In the genomic region with DNA sequence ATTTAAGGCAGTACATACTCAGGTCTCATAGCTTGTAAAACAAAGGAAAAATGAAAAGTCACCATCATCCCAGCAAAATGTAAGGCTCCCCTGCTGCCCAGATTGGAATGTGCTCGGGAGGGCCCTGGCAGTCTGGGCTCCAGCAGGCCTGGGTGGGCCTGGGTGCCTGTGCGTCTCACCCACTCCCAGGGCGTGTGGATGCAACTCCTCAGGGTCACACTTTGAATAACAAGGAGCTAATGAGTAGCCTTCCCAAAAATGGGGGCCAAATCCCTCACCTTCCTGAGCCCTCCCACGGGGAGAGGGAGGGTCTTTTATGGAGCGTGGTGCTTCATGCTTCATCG, we compare ENCODE assay signal across 17 cellular contexts. TPM values are rescaled to one million over a fixed set of nuclear protein-coding genes. Genes with fewer than 3 reads are reported as not detected.
DNase-seq lines count a peak whose midpoint lies in the region; ATAC-seq and TF ChIP-seq lines count a peak whose summit lies in the region.
"Had no signal": no experiment of that assay in that cellular context is flagged by ENCODE, and none has a peak within 500 bp of the region (broad histone marks: within the 10 kb centered on the region; RNA-seq: fewer than 3 reads in every experiment).

No MANE protein-coding gene starts in this region.

- H2BK12ac ChIP-seq in mesenchymal stem cell (ENCODE audit: low read length in 2 of 2) = no peak overlapping the region

- H3K4me1 ChIP-seq in endodermal cell (ENCODE audit: control insufficient read depth, insufficient read depth, low read length) (no peaks in the 10 kb centered on the region), mesenchymal stem cell (ENCODE audit: control insufficient read depth, insufficient read depth, low read depth, low read length) (peaks cover 16% of the 10 kb centered on the region), upper lobe of right lung (no peaks in the 10 kb centered on the region)
- H3K4me1 ChIP-seq: A549, BE2C had no signal

- no peak overlapping the region for H2BK5ac ChIP-seq in mesenchymal stem cell (ENCODE audit: low read depth, low read length, poor library complexity, severe bottlenecking)

- H3K18ac ChIP-seq in mesenchymal stem cell (ENCODE audit: low read depth in 1 of 2, low read length in 2 of 2) = no peak overlapping the region

- H3K4ac ChIP-seq in mesenchymal stem cell (ENCODE audit: low read depth in 1 of 2, low read length in 2 of 2) = no peak overlapping the region

- H2AFZ ChIP-seq in mesenchymal stem cell (ENCODE audit: low read depth, low read length) = no peak overlapping the region

- H2BK120ac ChIP-seq in mesenchymal stem cell (ENCODE audit: low read depth, low read length) = no peak overlapping the region

- H3K4me1 Mint-ChIP-seq in endodermal cell = no peaks in the 10 kb centered on the region
- peaks cover 24% of the 10 kb centered on the region for H3K4me1 Mint-ChIP-seq in nephron progenitor cell
- H3K4me1 Mint-ChIP-seq: CD4-positive, alpha-beta memory T cell had no signal

- H3K9me3 ChIP-seq in endodermal cell (ENCODE audit: control insufficient read depth, low read length) = peaks cover 6% of the 10 kb centered on the region
- peaks cover 3% of the 10 kb centered on the region for H3K9me3 ChIP-seq in mesenchymal stem cell (ENCODE audit: control insufficient read depth, low read length)
- H3K9me3 ChIP-seq in upper lobe of right lung = no peaks in the 10 kb centered on the region
- H3K9me3 ChIP-seq: A549, BE2C had no signal

- no peak overlapping the region for H3K4me2 ChIP-seq in mesenchymal stem cell (ENCODE audit: low read length, poor library complexity, severe bottlenecking)
- H3K4me2 ChIP-seq: A549 had no signal

- H3K27me3 ChIP-seq in endodermal cell (ENCODE audit: control insufficient read depth, insufficient read depth, low read length, poor library complexity, severe bottlenecking) (no peaks in the 10 kb centered on the region), mesenchymal stem cell (ENCODE audit: control insufficient read depth in 1 of 2, insufficient read depth in 1 of 2, low read length in 2 of 2) (no peaks in the 10 kb centered on the region), upper lobe of right lung (no peaks in the 10 kb centered on the region)
- H3K27me3 ChIP-seq: BE2C had no signal

- peaks cover 3% of the 10 kb centered on the region for H3K9me3 Mint-ChIP-seq in endodermal cell
- peaks cover 7% of the 10 kb centered on the region for H3K9me3 Mint-ChIP-seq in nephron progenitor cell

- no peak overlapping the region for H2AK5ac ChIP-seq in mesenchymal stem cell (ENCODE audit: low read length, severe bottlenecking)

- 92 to 97% methylated on average over 4 to 6 of the region's 6 CpGs for WGBS in endodermal cell (ENCODE audit: insufficient coverage in 1 of 2, insufficient read length in 1 of 2), 2 experiments
- 98% methylated on average over 6 of the region's 6 CpGs for WGBS in mesenchymal stem cell

- H3K14ac ChIP-seq in mesenchymal stem cell (ENCODE audit: low read length in 2 of 2) = no peak overlapping the region

- H3K36me3 Mint-ChIP-seq in endodermal cell (ENCODE audit: low read depth) (peaks cover 42% of the 10 kb centered on the region), nephron progenitor cell (ENCODE audit: low read depth) (peaks cover 31% of the 10 kb centered on the region)

- H3K4me3 ChIP-seq in endodermal cell (ENCODE audit: low read length) = no peak overlapping the region
- H3K4me3 ChIP-seq in mesenchymal stem cell (ENCODE audit: insufficient read depth in 1 of 2, low read depth in 1 of 2, low read length in 2 of 2) = no peak overlapping the region
- H3K4me3 ChIP-seq in upper lobe of right lung = no peak overlapping the region
- H3K4me3 ChIP-seq: A549 had no signal

- H3K23ac ChIP-seq in mesenchymal stem cell (ENCODE audit: low read length in 2 of 2) = no peak overlapping the region

- no peak overlapping the region for H4K8ac ChIP-seq in mesenchymal stem cell (ENCODE audit: low read length)

- TF ChIP-seq CTCF in endodermal cell (conservative IDR thresholded peaks at IDR 0.05) (no peak), nephron progenitor cell (IDR thresholded peaks at IDR 0.05) (no peak), upper lobe of right lung (IDR thresholded peaks at IDR 0.05) (no peak)

- H3K27me3 Mint-ChIP-seq in endodermal cell (ENCODE audit: insufficient read depth) (no peaks in the 10 kb centered on the region), nephron progenitor cell (ENCODE audit: low read depth, poor library complexity) (no peaks in the 10 kb centered on the region)
- H3K27me3 Mint-ChIP-seq: CD4-positive, alpha-beta memory T cell had no signal

- H3K9ac ChIP-seq in endodermal cell (ENCODE audit: extremely low read depth, low read length, poor library complexity, severe bottlenecking) (no peak overlapping the region), mesenchymal stem cell (ENCODE audit: low read length) (no peak overlapping the region)

- H2BK15ac ChIP-seq in mesenchymal stem cell (ENCODE audit: low read depth, poor library complexity, severe bottlenecking) = no peak overlapping the region

- H3K27ac ChIP-seq in endodermal cell (ENCODE audit: low read depth, low read length) (peak overlapping the region; percentile 51), mesenchymal stem cell (ENCODE audit: low read length, poor library complexity, severe bottlenecking) (peak overlapping the region; percentile 59), upper lobe of right lung (no peak overlapping the region)
- H3K27ac ChIP-seq: A549, C4-2B had no signal

- peaks cover 16% of the 10 kb centered on the region for H3K79me1 ChIP-seq in mesenchymal stem cell (replicated peaks; ENCODE audit: low read length, poor library complexity, severe bottlenecking)

- intact Hi-C loops in upper lobe of right lung (cut with DNase I) = no loop called here

- H3K27ac Mint-ChIP-seq in endodermal cell (no peak overlapping the region), nephron progenitor cell (peak overlapping the region; percentile 95)

- DNase-seq in endodermal cell (no peak), mesenchymal stem cell (no peak), nephron progenitor cell (peak; percentile 4), upper lobe of right lung (no peak), NCI-H1436 (lab: John Stamatoyannopoulos, UW) (no peak)
- DNase-seq: BE2C; CD4-positive, alpha-beta memory T cell; DMS153; DMS79 treated with DMSO at 0.1 percent for 48 hours had no signal

- H4K91ac ChIP-seq in mesenchymal stem cell (ENCODE audit: low read length) = no peak overlapping the region

- ATAC-seq in upper lobe of right lung = peak; percentile 9
- no peak for ATAC-seq in HG02884 (IDR thresholded peaks at IDR 0.05; ENCODE audit: unreplicated experiment)
- ATAC-seq in GM19463 (IDR thresholded peaks at IDR 0.05; ENCODE audit: unreplicated experiment) = no peak
- ATAC-seq: A549, HCT116 had no signal

- H3K36me3 ChIP-seq in endodermal cell (ENCODE audit: control insufficient read depth, insufficient read depth, low read length) (peaks cover 41% of the 10 kb centered on the region), mesenchymal stem cell (ENCODE audit: control insufficient read depth in 1 of 2, insufficient read depth in 2 of 2, low read depth in 1 of 2, low read length in 2 of 2) (peaks cover 36 to 48% of the 10 kb centered on the region in 2 experiments), upper lobe of right lung (peaks cover 46% of the 10 kb centered on the region)

- H3K4me3 Mint-ChIP-seq in endodermal cell (no peak overlapping the region), nephron progenitor cell (no peak overlapping the region)
- H3K4me3 Mint-ChIP-seq: CD4-positive, alpha-beta memory T cell had no signal

RNA-seq across cellular contexts. Expression of gene FAM209A, which starts 10.8 kb away (rescaled TPM):
- total RNA-seq in endodermal cell (not detected), upper lobe of right lung (0.87 TPM)
- not detected for polyA plus RNA-seq in endodermal cell (2013, experiment 1 of 2)
- polyA plus RNA-seq in endodermal cell (2013, experiment 2 of 2) = not detected
- 0.06 TPM for polyA plus RNA-seq in mesenchymal stem cell (2013, experiment 1 of 2)
- 0.10 TPM for polyA plus RNA-seq in mesenchymal stem cell (2013, experiment 2 of 2)
- total RNA-seq: H4 had no signal
- polyA plus RNA-seq: AG04450 had no signal

RNA-seq across cellular contexts. Expression of gene FAM209B, which starts 19.3 kb away (rescaled TPM):
- total RNA-seq in endodermal cell = under 1 TPM in 1 of 2 donors, not detected in 1; 0.77 TPM
- 0.50 TPM for polyA plus RNA-seq in endodermal cell (2013, experiment 1 of 2)
- 0.58 TPM for polyA plus RNA-seq in endodermal cell (2013, experiment 2 of 2)
- 0.44 TPM for polyA plus RNA-seq in mesenchymal stem cell (2013, experiment 1 of 2)
- polyA plus RNA-seq in mesenchymal stem cell (2013, experiment 2 of 2) = 0.22 TPM
- not detected for total RNA-seq in upper lobe of right lung
- total RNA-seq: H4, IMR-90 had no signal

RNA-seq across cellular contexts. Expression of gene RTF2, which starts 45.4 kb away (rescaled TPM):
- total RNA-seq in endodermal cell (10 to 100 TPM; 63.0 to 65.1 TPM), upper lobe of right lung (77.4 TPM)
- 64.4 TPM for polyA plus RNA-seq in endodermal cell (2013, experiment 1 of 2)
- polyA plus RNA-seq in endodermal cell (2013, experiment 2 of 2) = 63.0 TPM
- 64.8 TPM for polyA plus RNA-seq in mesenchymal stem cell (2013, experiment 1 of 2)
- 64.7 TPM for polyA plus RNA-seq in mesenchymal stem cell (2013, experiment 2 of 2)
